In the genomic region with DNA sequence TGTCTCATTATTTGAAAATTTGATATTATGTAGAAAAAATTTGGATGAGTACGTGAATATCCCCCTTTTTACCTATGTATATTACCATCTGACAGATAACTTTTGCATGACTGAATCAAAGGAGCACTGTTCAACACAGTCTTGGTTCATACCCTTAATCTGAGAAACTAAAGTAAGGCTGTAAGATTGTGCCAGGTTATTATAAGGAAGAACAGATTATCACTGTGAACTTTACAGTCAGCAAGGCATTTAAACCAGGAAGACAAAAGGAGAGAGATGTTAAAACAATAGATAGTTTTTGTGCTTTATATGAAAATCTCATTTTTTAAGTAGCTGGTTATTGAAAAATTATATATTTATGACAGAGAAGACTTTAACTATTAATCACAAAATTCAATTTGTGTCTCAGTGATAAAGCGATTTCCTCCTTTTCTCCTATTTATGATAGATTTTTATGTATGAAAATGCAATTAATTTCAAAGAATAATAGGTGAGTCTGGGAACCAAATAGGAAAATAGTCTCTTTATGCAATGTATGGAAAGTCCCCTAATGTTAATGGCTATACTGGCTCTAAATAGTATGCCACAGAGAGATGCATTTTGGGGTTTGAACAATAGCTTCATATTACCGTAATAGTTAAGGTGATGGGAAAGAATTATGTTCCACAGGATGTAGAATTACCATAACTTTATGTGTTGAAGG, we compare ENCODE assay signal across 2 cellular contexts.
TF ChIP-seq lines count a peak whose summit lies in the region.

No MANE protein-coding gene starts in this region.

TF ChIP-seq in GM12891, 5 proteins besides CTCF, POLR2A, EP300 and RAD21:
- no peak for TF ChIP-seq SPI1 (IDR thresholded peaks at IDR 0.05; ENCODE audit: low read depth, low read length)
- TF ChIP-seq TAF1 (IDR thresholded peaks at IDR 0.05; ENCODE audit: low read depth, low read length), result no peak

TF ChIP-seq in SK-N-SH, 30 proteins besides CTCF, POLR2A, EP300 and RAD21:
- TF ChIP-seq ELF1 (IDR thresholded peaks at IDR 0.05) (no peak), MXI1 (IDR thresholded peaks at IDR 0.05; ENCODE audit: low read depth, low read length) (no peak), POLR2AphosphoS5 (IDR thresholded peaks at IDR 0.05; ENCODE audit: low read depth, low read length) (no peak), YY1 (IDR thresholded peaks at IDR 0.05; ENCODE audit: low read depth) (no peak), EZH2phosphoT487 (IDR thresholded peaks at IDR 0.05; ENCODE audit: borderline replicate concordance, low read depth) (no peak), FOXM1 (IDR thresholded peaks at IDR 0.05; ENCODE audit: low read depth) (no peak), SMC3 (IDR thresholded peaks at IDR 0.05; ENCODE audit: low read depth, low read length) (no peak), RXRA (IDR thresholded peaks at IDR 0.05; ENCODE audit: borderline replicate concordance, low read depth) (no peak), RCOR1 (IDR thresholded peaks at IDR 0.05; ENCODE audit: low read length) (no peak), NFIC (IDR thresholded peaks at IDR 0.05; ENCODE audit: borderline replicate concordance) (no peak)
- TF ChIP-seq, protein P1, sequence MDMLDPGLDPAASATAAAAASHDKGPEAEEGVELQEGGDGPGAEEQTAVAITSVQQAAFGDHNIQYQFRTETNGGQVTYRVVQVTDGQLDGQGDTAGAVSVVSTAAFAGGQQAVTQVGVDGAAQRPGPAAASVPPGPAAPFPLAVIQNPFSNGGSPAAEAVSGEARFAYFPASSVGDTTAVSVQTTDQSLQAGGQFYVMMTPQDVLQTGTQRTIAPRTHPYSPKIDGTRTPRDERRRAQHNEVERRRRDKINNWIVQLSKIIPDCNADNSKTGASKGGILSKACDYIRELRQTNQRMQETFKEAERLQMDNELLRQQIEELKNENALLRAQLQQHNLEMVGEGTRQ (IDR thresholded peaks at IDR 0.05; ENCODE audit: borderline replicate concordance, low read depth, low read length), result no peak
